Comparison of ENCODE assay signal across 9 cellular contexts in the genomic region with DNA sequence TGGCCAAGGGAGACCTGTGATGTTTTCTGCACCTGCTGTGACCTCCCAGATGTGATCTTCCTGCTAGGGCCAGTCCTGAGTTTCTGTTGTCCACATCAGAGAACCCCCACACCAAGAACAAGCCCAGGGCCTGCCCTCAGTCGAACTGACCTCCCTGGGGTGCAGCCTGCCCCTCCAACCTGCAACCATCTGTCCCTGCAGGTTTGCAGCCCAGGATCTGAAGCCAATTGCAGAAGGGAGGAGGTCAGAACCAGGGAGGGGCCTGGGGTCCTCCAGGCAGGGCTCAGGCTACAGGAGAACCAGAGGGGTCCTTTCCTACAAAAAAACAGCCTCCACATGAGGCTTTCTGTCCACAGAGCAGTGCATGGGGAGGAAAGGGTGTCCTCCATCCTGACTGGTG. TPM values are rescaled to one million over a fixed set of nuclear protein-coding genes. Genes with fewer than 3 reads are reported as not detected.
DNase-seq lines count a peak whose midpoint lies in the region; ATAC-seq, FAIRE-seq and TF ChIP-seq lines count a peak whose summit lies in the region.
"Had no signal": no experiment of that assay in that cellular context is flagged by ENCODE, and none has a peak within 500 bp of the region (broad histone marks: within the 10 kb centered on the region; RNA-seq: fewer than 3 reads in every experiment).

No MANE protein-coding gene starts in this region.

- H3K27me3 ChIP-seq in right cardiac atrium (ENCODE audit: control insufficient read depth, insufficient read depth) (no peaks in the 10 kb centered on the region), small intestine (ENCODE audit: control insufficient read depth in 2 of 2, insufficient read depth in 2 of 2, low read length in 2 of 2) (no peaks in the 10 kb centered on the region)

- DNase-seq in H54 (ENCODE audit: insufficient read length, low spot score) (peak; percentile 32), right cardiac atrium (no peak), small intestine (no peak)

- peaks cover 0 to 2% of the 10 kb centered on the region in 2 donors for H3K36me3 ChIP-seq in small intestine (ENCODE audit: control insufficient read depth in 2 of 2, insufficient read depth in 2 of 2, low read length in 2 of 2)

- ATAC-seq in right cardiac atrium (no peak), HG02678 (IDR thresholded peaks at IDR 0.05; ENCODE audit: unreplicated experiment) (no peak), HG02759 (IDR thresholded peaks at IDR 0.05; ENCODE audit: unreplicated experiment) (no peak), GM21528 (IDR thresholded peaks at IDR 0.05; ENCODE audit: low FRiP score, unreplicated experiment) (no peak), HG02610 (IDR thresholded peaks at IDR 0.05; ENCODE audit: unreplicated experiment) (no peak)

- H3K4me1 ChIP-seq in right cardiac atrium (ENCODE audit: control insufficient read depth, insufficient read depth, low read length) (peaks cover 15% of the 10 kb centered on the region), small intestine (ENCODE audit: control insufficient read depth in 2 of 2, insufficient read depth in 1 of 2, low read depth in 1 of 2, low read length in 1 of 2) (peaks cover 4 to 13% of the 10 kb centered on the region in 2 donors)

- 24% methylated on average over 1 of the region's 1 CpG for WGBS in right cardiac atrium
- WGBS in small intestine, 3 donors: 46 to 70% (median 55%) methylated on average over 1 of the region's 1 CpG

- intact Hi-C loops in right cardiac atrium (cut with DNase I): no loop called here

- H3K27ac ChIP-seq in VCaP: peak overlapping the region; percentile 100
- no peak overlapping the region for H3K27ac ChIP-seq in right cardiac atrium (ENCODE audit: low read length)
- H3K27ac ChIP-seq in small intestine (ENCODE audit: low read depth in 1 of 2, low read length in 1 of 2): no peak overlapping the region

- H3K9me3 ChIP-seq in right cardiac atrium (ENCODE audit: control insufficient read depth, low read length) (no peaks in the 10 kb centered on the region), small intestine (ENCODE audit: control insufficient read depth, low read depth) (no peaks in the 10 kb centered on the region)

- peak overlapping the region; percentile 93 for H3K4me3 ChIP-seq in right cardiac atrium (ENCODE audit: low read length)
- peak overlapping the region; percentile 59 to 60 for H3K4me3 ChIP-seq in small intestine (ENCODE audit: low read depth in 1 of 2, low read length in 2 of 2)

- TF ChIP-seq CTCF in VCaP (conservative IDR thresholded peaks at IDR 0.05): no peak

- no peak for FAIRE-seq in H54 (lab: Jason Lieb, UNC)
- FAIRE-seq in small intestine (lab: Jason Lieb, UNC): no peak

- TF ChIP-seq POLR2A in H54 (IDR thresholded peaks at IDR 0.05; ENCODE audit: low read depth, low read length): no peak

RNA-seq across cellular contexts. Expression of gene TRIM3, which starts 0.8 kb away (rescaled TPM):
- 10 to 100 TPM; 10.9 to 12.5 (median 12.2) TPM for total RNA-seq in right cardiac atrium
- polyA plus RNA-seq in right cardiac atrium (9.4 TPM), small intestine (10 to 100 TPM; 11.0 to 96.4 (median 49.7) TPM)

RNA-seq across cellular contexts. Expression of gene ARFIP2, which starts 8.2 kb away (rescaled TPM):
- 10 to 100 TPM; 21.4 to 30.0 (median 23.8) TPM for total RNA-seq in right cardiac atrium
- polyA plus RNA-seq in right cardiac atrium (21.6 TPM), small intestine (10 to 100 TPM; 48.5 to 67.8 (median 60.4) TPM)

RNA-seq across cellular contexts. Expression of gene TIMM10B, which starts 8.4 kb away (rescaled TPM):
- total RNA-seq in right cardiac atrium: 10 to 100 TPM; 21.5 to 28.9 (median 26.0) TPM
- polyA plus RNA-seq in right cardiac atrium: 18.8 TPM
- polyA plus RNA-seq in small intestine: 10 to 100 TPM; 15.9 to 29.0 (median 18.9) TPM

RNA-seq across cellular contexts. Expression of gene DNHD1, which starts 24.1 kb away (rescaled TPM):
- 10 to 100 TPM in 1 of 4 donors, 1 to 10 TPM in 3; 5.4 to 10.9 (median 7.0) TPM for total RNA-seq in right cardiac atrium
- 5.8 TPM for polyA plus RNA-seq in right cardiac atrium
- 10 to 100 TPM in 1 of 3 donors, 1 to 10 TPM in 2; 4.0 to 10.5 (median 8.4) TPM for polyA plus RNA-seq in small intestine

RNA-seq across cellular contexts. Expression of gene HPX, which starts 32.1 kb away (rescaled TPM):
- total RNA-seq in right cardiac atrium: 1 to 10 TPM in 1 of 4 donors, under 1 TPM in 2, not detected in 1; 0.45 to 1.0 (median 0.68) TPM
- polyA plus RNA-seq in right cardiac atrium (0.27 TPM), small intestine (1 to 10 TPM in 2 of 3 donors, under 1 TPM in 1; 0.85 to 5.7 (median 4.5) TPM)
- total RNA-seq: activated CD8-positive, alpha-beta memory T cell treated with anti-CD3 and anti-CD28 coated beads for 36 hours had no signal
